ENCODE assay signal across 1 cellular context in the genomic region with DNA sequence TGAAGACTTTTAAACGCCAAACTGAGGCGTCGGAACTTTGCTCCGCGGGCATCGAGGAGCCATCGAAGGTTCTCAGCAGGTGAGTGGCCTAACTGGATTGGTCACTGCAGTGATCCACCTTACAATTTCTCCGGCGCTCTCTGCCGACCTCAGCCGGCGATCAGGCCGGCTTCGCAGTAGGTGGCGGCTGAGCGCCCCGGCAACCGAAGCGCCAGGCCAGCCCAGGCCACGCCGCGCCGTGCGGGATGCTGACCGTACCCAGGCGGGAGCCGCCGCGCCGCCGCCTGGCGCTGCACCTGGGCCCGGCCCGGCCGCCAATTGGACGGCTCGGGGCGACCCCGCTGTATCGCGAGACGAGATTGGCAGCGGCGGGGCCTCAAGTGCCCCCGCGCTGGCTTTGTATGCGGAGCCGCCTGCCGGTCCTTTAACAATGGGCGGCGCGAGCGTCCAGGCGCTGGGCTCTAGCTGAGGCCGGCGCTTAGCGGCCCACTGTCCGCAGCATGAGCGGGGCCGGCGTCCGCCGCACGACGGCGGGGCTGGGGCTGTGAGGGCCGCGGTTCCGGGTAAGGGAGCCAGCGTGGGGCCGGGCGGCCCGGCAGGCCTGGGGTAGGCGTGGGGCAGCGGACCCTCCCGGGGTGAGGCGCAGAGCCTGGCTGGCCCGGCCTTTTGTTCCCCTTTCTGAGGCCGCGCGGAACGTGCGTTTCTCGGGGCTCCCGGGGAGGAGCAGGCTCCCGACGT.
TF ChIP-seq lines count a peak whose summit lies in the region.

A gene with protein sequence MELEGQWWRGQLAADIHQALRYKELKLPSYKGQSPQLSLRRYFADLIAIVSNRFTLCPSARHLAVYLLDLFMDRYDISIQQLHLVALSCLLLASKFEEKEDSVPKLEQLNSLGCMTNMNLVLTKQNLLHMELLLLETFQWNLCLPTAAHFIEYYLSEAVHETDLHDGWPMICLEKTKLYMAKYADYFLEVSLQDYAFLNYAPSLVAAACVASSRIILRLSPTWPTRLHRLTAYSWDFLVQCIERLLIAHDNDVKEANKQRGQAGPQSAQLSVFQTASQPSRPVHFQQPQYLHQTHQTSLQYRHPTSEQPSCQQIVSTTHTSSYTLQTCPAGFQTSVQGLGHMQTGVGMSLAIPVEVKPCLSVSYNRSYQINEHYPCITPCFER (plus strand): TSS at position 427 of the 738 bp plus-strand sequence. CDS start 811 bp downstream, outside the sequence.

TF ChIP-seq in GM23338, 12 proteins besides CTCF, POLR2A, EP300 and RAD21 (continued from another document):
- TF ChIP-seq, protein P1, sequence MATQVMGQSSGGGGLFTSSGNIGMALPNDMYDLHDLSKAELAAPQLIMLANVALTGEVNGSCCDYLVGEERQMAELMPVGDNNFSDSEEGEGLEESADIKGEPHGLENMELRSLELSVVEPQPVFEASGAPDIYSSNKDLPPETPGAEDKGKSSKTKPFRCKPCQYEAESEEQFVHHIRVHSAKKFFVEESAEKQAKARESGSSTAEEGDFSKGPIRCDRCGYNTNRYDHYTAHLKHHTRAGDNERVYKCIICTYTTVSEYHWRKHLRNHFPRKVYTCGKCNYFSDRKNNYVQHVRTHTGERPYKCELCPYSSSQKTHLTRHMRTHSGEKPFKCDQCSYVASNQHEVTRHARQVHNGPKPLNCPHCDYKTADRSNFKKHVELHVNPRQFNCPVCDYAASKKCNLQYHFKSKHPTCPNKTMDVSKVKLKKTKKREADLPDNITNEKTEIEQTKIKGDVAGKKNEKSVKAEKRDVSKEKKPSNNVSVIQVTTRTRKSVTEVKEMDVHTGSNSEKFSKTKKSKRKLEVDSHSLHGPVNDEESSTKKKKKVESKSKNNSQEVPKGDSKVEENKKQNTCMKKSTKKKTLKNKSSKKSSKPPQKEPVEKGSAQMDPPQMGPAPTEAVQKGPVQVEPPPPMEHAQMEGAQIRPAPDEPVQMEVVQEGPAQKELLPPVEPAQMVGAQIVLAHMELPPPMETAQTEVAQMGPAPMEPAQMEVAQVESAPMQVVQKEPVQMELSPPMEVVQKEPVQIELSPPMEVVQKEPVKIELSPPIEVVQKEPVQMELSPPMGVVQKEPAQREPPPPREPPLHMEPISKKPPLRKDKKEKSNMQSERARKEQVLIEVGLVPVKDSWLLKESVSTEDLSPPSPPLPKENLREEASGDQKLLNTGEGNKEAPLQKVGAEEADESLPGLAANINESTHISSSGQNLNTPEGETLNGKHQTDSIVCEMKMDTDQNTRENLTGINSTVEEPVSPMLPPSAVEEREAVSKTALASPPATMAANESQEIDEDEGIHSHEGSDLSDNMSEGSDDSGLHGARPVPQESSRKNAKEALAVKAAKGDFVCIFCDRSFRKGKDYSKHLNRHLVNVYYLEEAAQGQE (IDR thresholded peaks at IDR 0.05; ENCODE audit: unreplicated experiment): no peak
- TF ChIP-seq, protein P2, sequence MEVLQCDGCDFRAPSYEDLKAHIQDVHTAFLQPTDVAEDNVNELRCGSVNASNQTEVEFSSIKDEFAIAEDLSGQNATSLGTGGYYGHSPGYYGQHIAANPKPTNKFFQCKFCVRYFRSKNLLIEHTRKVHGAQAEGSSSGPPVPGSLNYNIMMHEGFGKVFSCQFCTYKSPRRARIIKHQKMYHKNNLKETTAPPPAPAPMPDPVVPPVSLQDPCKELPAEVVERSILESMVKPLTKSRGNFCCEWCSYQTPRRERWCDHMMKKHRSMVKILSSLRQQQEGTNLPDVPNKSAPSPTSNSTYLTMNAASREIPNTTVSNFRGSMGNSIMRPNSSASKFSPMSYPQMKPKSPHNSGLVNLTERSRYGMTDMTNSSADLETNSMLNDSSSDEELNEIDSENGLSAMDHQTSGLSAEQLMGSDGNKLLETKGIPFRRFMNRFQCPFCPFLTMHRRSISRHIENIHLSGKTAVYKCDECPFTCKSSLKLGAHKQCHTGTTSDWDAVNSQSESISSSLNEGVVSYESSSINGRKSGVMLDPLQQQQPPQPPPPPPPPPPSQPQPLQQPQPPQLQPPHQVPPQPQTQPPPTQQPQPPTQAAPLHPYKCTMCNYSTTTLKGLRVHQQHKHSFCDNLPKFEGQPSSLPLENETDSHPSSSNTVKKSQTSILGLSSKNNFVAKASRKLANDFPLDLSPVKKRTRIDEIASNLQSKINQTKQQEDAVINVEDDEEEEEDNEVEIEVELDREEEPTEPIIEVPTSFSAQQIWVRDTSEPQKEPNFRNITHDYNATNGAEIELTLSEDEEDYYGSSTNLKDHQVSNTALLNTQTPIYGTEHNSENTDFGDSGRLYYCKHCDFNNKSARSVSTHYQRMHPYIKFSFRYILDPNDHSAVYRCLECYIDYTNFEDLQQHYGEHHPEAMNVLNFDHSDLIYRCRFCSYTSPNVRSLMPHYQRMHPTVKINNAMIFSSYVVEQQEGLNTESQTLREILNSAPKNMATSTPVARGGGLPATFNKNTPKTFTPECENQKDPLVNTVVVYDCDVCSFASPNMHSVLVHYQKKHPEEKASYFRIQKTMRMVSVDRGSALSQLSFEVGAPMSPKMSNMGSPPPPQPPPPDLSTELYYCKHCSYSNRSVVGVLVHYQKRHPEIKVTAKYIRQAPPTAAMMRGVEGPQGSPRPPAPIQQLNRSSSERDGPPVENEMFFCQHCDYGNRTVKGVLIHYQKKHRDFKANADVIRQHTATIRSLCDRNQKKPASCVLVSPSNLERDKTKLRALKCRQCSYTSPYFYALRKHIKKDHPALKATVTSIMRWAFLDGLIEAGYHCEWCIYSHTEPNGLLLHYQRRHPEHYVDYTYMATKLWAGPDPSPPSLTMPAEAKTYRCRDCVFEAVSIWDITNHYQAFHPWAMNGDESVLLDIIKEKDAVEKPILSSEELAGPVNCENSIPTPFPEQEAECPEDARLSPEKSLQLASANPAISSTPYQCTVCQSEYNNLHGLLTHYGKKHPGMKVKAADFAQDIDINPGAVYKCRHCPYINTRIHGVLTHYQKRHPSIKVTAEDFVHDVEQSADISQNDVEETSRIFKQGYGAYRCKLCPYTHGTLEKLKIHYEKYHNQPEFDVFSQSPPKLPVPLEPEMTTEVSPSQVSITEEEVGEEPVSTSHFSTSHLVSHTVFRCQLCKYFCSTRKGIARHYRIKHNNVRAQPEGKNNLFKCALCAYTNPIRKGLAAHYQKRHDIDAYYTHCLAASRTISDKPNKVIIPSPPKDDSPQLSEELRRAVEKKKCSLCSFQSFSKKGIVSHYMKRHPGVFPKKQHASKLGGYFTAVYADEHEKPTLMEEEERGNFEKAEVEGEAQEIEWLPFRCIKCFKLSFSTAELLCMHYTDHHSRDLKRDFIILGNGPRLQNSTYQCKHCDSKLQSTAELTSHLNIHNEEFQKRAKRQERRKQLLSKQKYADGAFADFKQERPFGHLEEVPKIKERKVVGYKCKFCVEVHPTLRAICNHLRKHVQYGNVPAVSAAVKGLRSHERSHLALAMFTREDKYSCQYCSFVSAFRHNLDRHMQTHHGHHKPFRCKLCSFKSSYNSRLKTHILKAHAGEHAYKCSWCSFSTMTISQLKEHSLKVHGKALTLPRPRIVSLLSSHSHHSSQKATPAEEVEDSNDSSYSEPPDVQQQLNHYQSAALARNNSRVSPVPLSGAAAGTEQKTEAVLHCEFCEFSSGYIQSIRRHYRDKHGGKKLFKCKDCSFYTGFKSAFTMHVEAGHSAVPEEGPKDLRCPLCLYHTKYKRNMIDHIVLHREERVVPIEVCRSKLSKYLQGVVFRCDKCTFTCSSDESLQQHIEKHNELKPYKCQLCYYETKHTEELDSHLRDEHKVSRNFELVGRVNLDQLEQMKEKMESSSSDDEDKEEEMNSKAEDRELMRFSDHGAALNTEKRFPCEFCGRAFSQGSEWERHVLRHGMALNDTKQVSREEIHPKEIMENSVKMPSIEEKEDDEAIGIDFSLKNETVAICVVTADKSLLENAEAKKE (CRISPR knock-in tag; IDR thresholded peaks at IDR 0.05): no peak
